In genomic region chr5:137098238-137098637, GRCh38 we compare ENCODE assay signal across 3 cellular contexts.
"Had no signal": no experiment of that assay in that cellular context is flagged by ENCODE, and none has a peak within 500 bp of the region (broad histone marks: within the 10 kb centered on the region; RNA-seq: fewer than 3 reads in every experiment).

No MANE protein-coding gene starts in this region.

- ATAC-seq: GM12878 had no signal

- DNase-seq: GDM1, GF-D8 had no signal
